In genomic region chr4:47002593-47002992, GRCh38 we compare ENCODE assay signal across 13 cellular contexts. TPM values are rescaled to one million over a fixed set of nuclear protein-coding genes. Genes with fewer than 3 reads are reported as not detected.
DNase-seq lines count a peak whose midpoint lies in the region; ATAC-seq and TF ChIP-seq lines count a peak whose summit lies in the region.
"Had no signal": no experiment of that assay in that cellular context is flagged by ENCODE, and none has a peak within 500 bp of the region (broad histone marks: within the 10 kb centered on the region; RNA-seq: fewer than 3 reads in every experiment).

No MANE protein-coding gene starts in this region.

- H3K9me2 ChIP-seq in SK-N-SH = no peaks in the 10 kb centered on the region
- no peaks in the 10 kb centered on the region for H3K9me2 ChIP-seq in hepatocyte (replicated peaks; ENCODE audit: insufficient read depth)

- H3K4me1 Mint-ChIP-seq in activated T-cell treated with anti-CD3 and anti-CD28 coated beads, Interleukin-2, amount 50 U/mL, for 24 hours (ENCODE audit: low read depth) = no peaks in the 10 kb centered on the region
- H3K4me1 Mint-ChIP-seq: stimulated activated effector memory CD8-positive, alpha-beta T cell treated with anti-CD3 and anti-CD28 coated beads, Interleukin-12 subunit alpha, Interleukin-12 subunit beta, amount 100 ng/mL, for 72 hours had no signal

- peak; percentile 29 for TF ChIP-seq CTCF in DND-41 (IDR thresholded peaks at IDR 0.05; ENCODE audit: borderline replicate concordance, extremely low read depth, low read length, poor library complexity, severe bottlenecking)
- TF ChIP-seq CTCF in SK-N-SH (IDR thresholded peaks at IDR 0.05) = peak; percentile 44
- TF ChIP-seq CTCF in hepatocyte (IDR thresholded peaks at IDR 0.05; ENCODE audit: poor library complexity) = peak; percentile 40
- TF ChIP-seq CTCF in gastrocnemius medialis (IDR thresholded peaks at IDR 0.05 in 4 of 5, conservative IDR thresholded peaks at IDR 0.05 in 1 of 5) = no peak

- H3K9ac ChIP-seq in DND-41 (ENCODE audit: low read depth, low read length) (no peak overlapping the region), SK-N-SH (no peak overlapping the region)

- no peak for TF ChIP-seq RAD21 in SK-N-SH (IDR thresholded peaks at IDR 0.05; ENCODE audit: low read length)

- H3K4me3 Mint-ChIP-seq in activated T-cell treated with anti-CD3 and anti-CD28 coated beads, Interleukin-2, amount 50 U/mL, for 24 hours = no peak overlapping the region
- H3K4me3 Mint-ChIP-seq: activated T-helper 1 cell treated with anti-CD3 and anti-CD28 coated beads, Interleukin-12 subunit alpha, Interleukin-12 subunit beta, Interleukin-2, Interleukin-4 antibody, amounts not matched to agents 30 ng/mL and 10 ng/mL and 1 ng/mL, durations not matched to agents 14 hours and 24 hours and 36 hours; stimulated activated effector memory CD8-positive, alpha-beta T cell treated with anti-CD3 and anti-CD28 coated beads, Interleukin-12 subunit alpha, Interleukin-12 subunit beta, amount 100 ng/mL, for 72 hours had no signal

- peaks cover 8% of the 10 kb centered on the region for H3K27me3 Mint-ChIP-seq in activated T-cell treated with anti-CD3 and anti-CD28 coated beads, Interleukin-2, amount 50 U/mL, for 24 hours

- H3K27ac ChIP-seq in DND-41 (ENCODE audit: low read length) (no peak overlapping the region), SK-N-SH (ENCODE audit: low read depth in 2 of 2, low read length in 1 of 2) (no peak overlapping the region), hepatocyte (no peak overlapping the region), gastrocnemius medialis (no peak overlapping the region)
- H3K27ac ChIP-seq: lower lobe of right lung had no signal

- H3F3A ChIP-seq in SK-N-SH (replicated peaks; ENCODE audit: insufficient read depth) = no peaks in the 10 kb centered on the region

- H3K9me3 ChIP-seq in DND-41 (ENCODE audit: insufficient read depth, low read length, severe bottlenecking) = no peaks in the 10 kb centered on the region
- no peaks in the 10 kb centered on the region for H3K9me3 ChIP-seq in SK-N-SH
- H3K9me3 ChIP-seq in hepatocyte (ENCODE audit: low read depth) = no peaks in the 10 kb centered on the region
- H3K9me3 ChIP-seq in gastrocnemius medialis = no peaks in the 10 kb centered on the region
- H3K9me3 ChIP-seq: lower lobe of right lung had no signal

- no peaks in the 10 kb centered on the region for H3K9me3 Mint-ChIP-seq in activated T-cell treated with anti-CD3 and anti-CD28 coated beads, Interleukin-2, amount 50 U/mL, for 24 hours
- H3K9me3 Mint-ChIP-seq: activated T-helper 1 cell treated with anti-CD3 and anti-CD28 coated beads, Interleukin-12 subunit alpha, Interleukin-12 subunit beta, Interleukin-2, Interleukin-4 antibody, amounts not matched to agents 30 ng/mL and 10 ng/mL and 1 ng/mL, durations not matched to agents 14 hours and 24 hours and 36 hours; stimulated activated effector memory CD8-positive, alpha-beta T cell treated with anti-CD3 and anti-CD28 coated beads, Interleukin-12 subunit alpha, Interleukin-12 subunit beta, amount 100 ng/mL, for 72 hours had no signal

- H3K79me2 ChIP-seq in DND-41 (ENCODE audit: insufficient read depth, low read length) = no peaks in the 10 kb centered on the region
- no peaks in the 10 kb centered on the region for H3K79me2 ChIP-seq in SK-N-SH (ENCODE audit: insufficient read depth)
- H3K79me2 ChIP-seq in hepatocyte = no peaks in the 10 kb centered on the region

- H3K4me1 ChIP-seq in DND-41 (ENCODE audit: insufficient read depth, low read length) (no peaks in the 10 kb centered on the region), SK-N-SH (ENCODE audit: control insufficient read depth in 1 of 2, insufficient read depth in 2 of 2, low read depth in 1 of 2, low read length in 1 of 2) (no peaks in the 10 kb centered on the region), hepatocyte (ENCODE audit: insufficient read depth) (no peaks in the 10 kb centered on the region), gastrocnemius medialis (no peaks in the 10 kb centered on the region)
- H3K4me1 ChIP-seq: lower lobe of right lung had no signal

- POLR2A ChIA-PET in SK-N-SH (lab: Yijun Ruan, JAX) = no interaction called here

- CTCF ChIA-PET in SK-N-SH (lab: Yijun Ruan, JAX) = no interaction called here

- no peaks in the 10 kb centered on the region for H3K36me3 Mint-ChIP-seq in activated T-cell treated with anti-CD3 and anti-CD28 coated beads, Interleukin-2, amount 50 U/mL, for 24 hours (ENCODE audit: low read depth)
- H3K36me3 Mint-ChIP-seq: stimulated activated effector memory CD8-positive, alpha-beta T cell treated with anti-CD3 and anti-CD28 coated beads, Interleukin-12 subunit alpha, Interleukin-12 subunit beta, amount 100 ng/mL, for 72 hours had no signal

- no peak for DNase-seq in DND-41
- DNase-seq in HCEC 1CT = peak; percentile 53
- no peak for DNase-seq in SK-N-SH
- no peak for DNase-seq in hepatocyte (ENCODE audit: low spot score)
- no peak for DNase-seq in gastrocnemius medialis
- DNase-seq in 8988T = no peak
- no peak for DNase-seq in NCI-H2196 treated with DMSO at 0.1 percent for 48 hours (lab: John Stamatoyannopoulos, UW; ENCODE audit: unreplicated experiment)
- no peak for DNase-seq in activated T-cell treated with anti-CD3 and anti-CD28 coated beads, Interleukin-2, amount 50 U/mL, for 24 hours
- DNase-seq: GDM1, lower lobe of right lung, NCI-H146 had no signal

- H3K27me3 ChIP-seq in DND-41 (ENCODE audit: insufficient read depth, low read length, poor library complexity) (peaks cover 3% of the 10 kb centered on the region), SK-N-SH (ENCODE audit: insufficient read depth) (peaks cover 12% of the 10 kb centered on the region), hepatocyte (no peaks in the 10 kb centered on the region), gastrocnemius medialis (no peaks in the 10 kb centered on the region)

- H3K36me3 ChIP-seq in DND-41 (ENCODE audit: insufficient read depth, low read length) (no peaks in the 10 kb centered on the region), SK-N-SH (replicated peaks in 1 of 2; ENCODE audit: control insufficient read depth in 1 of 2, insufficient read depth in 2 of 2, low read length in 1 of 2) (no peaks in the 10 kb centered on the region), hepatocyte (replicated peaks; ENCODE audit: insufficient read depth, low read depth) (no peaks in the 10 kb centered on the region), gastrocnemius medialis (no peaks in the 10 kb centered on the region)
- H3K36me3 ChIP-seq: lower lobe of right lung had no signal

- H4K20me1 ChIP-seq in DND-41 (ENCODE audit: insufficient read depth, low read length) (no peaks in the 10 kb centered on the region), SK-N-SH (ENCODE audit: insufficient read depth) (no peaks in the 10 kb centered on the region), hepatocyte (ENCODE audit: insufficient read depth, poor library complexity, severe bottlenecking) (no peaks in the 10 kb centered on the region)

- ATAC-seq in DND-41 (ENCODE audit: insufficient read depth, low read depth) = no peak
- ATAC-seq in gastrocnemius medialis = no peak
- ATAC-seq: lower lobe of right lung; stimulated activated effector memory CD8-positive, alpha-beta T cell treated with anti-CD3 and anti-CD28 coated beads, Interleukin-12 subunit alpha, Interleukin-12 subunit beta, amount 100 ng/mL, for 72 hours had no signal

- intact Hi-C loops in gastrocnemius medialis (cut with DNase I; ENCODE audit: low total_unique reads) = no loop called here

- H3K27ac Mint-ChIP-seq in activated T-cell treated with anti-CD3 and anti-CD28 coated beads, Interleukin-2, amount 50 U/mL, for 24 hours = no peak overlapping the region
- H3K27ac Mint-ChIP-seq: activated T-helper 1 cell treated with anti-CD3 and anti-CD28 coated beads, Interleukin-12 subunit alpha, Interleukin-12 subunit beta, Interleukin-2, Interleukin-4 antibody, amounts not matched to agents 30 ng/mL and 10 ng/mL and 1 ng/mL, durations not matched to agents 14 hours and 24 hours and 36 hours; stimulated activated effector memory CD8-positive, alpha-beta T cell treated with anti-CD3 and anti-CD28 coated beads, Interleukin-12 subunit alpha, Interleukin-12 subunit beta, amount 100 ng/mL, for 72 hours had no signal

- H2AFZ ChIP-seq in DND-41 (ENCODE audit: low read depth, low read length) (no peak overlapping the region), SK-N-SH (ENCODE audit: low read depth) (no peak overlapping the region), hepatocyte (no peak overlapping the region)

- H3K4me3 ChIP-seq in DND-41 (ENCODE audit: low read depth in 1 of 2, low read length in 2 of 2) (no peak overlapping the region), SK-N-SH (ENCODE audit: low read depth in 2 of 2, low read length in 1 of 2) (no peak overlapping the region), hepatocyte (no peak overlapping the region), gastrocnemius medialis (no peak overlapping the region)
- H3K4me3 ChIP-seq: lower lobe of right lung had no signal

- no peak for TF ChIP-seq EP300 in SK-N-SH (IDR thresholded peaks at IDR 0.05; ENCODE audit: borderline replicate concordance in 1 of 2, low read depth in 1 of 2, low read length in 1 of 2)

- WGBS in SK-N-SH (ENCODE audit: low lambda C conversion rate) = 27% methylated on average over 1 of the region's 1 CpG
- 83% methylated on average over 1 of the region's 1 CpG for WGBS in hepatocyte (ENCODE audit: low lambda C conversion rate, missing lambda C conversion rate)

- H3K4me2 ChIP-seq in DND-41 (ENCODE audit: insufficient read depth, low read length) = no peak overlapping the region
- no peak overlapping the region for H3K4me2 ChIP-seq in SK-N-SH
- H3K4me2 ChIP-seq in hepatocyte = no peak overlapping the region

- no peak for TF ChIP-seq POLR2A in gastrocnemius medialis (IDR thresholded peaks at IDR 0.05)

- in situ Hi-C loops in gastrocnemius medialis (cut with MboI; ENCODE audit: low sequenced_read_pairs in 4 of 4) = no loop called here

TF ChIP-seq in SK-N-SH, 30 proteins besides CTCF, POLR2A, EP300 and RAD21 (continues in another document):
- no peak for TF ChIP-seq USF1 (IDR thresholded peaks at IDR 0.05; ENCODE audit: borderline replicate concordance, low read depth)
- no peak for TF ChIP-seq ELF1 (IDR thresholded peaks at IDR 0.05)

RNA-seq across cellular contexts. Expression of gene GABRA4, which starts 9.2 kb away (rescaled TPM):
- not detected in 2 replicates for polyA plus RNA-seq in SK-N-SH (2012; rRNA removed)
- polyA plus RNA-seq in SK-N-SH (2012; cell fraction: cytosol; rRNA removed) = not detected in 2 replicates
- polyA plus RNA-seq in SK-N-SH (2012; cell fraction: nucleus; rRNA removed) = not detected in 2 replicates
- total RNA-seq in hepatocyte = 0.73 and 1.2 TPM in 2 replicates
- 0.04 and 0.27 TPM in 2 replicates for polyA plus RNA-seq in hepatocyte
- under 1 TPM in 1 of 4 donors, not detected in 3; 0.02 TPM for total RNA-seq in gastrocnemius medialis
- total RNA-seq: activated T-helper 1 cell treated with anti-CD3 and anti-CD28 coated beads, Interleukin-12 subunit alpha, Interleukin-12 subunit beta, Interleukin-2, Interleukin-4 antibody, amounts not matched to agents 30 ng/mL and 10 ng/mL and 1 ng/mL, durations not matched to agents 14 hours and 24 hours and 36 hours; lower lobe of right lung had no signal

RNA-seq across cellular contexts. Expression of gene GABRB1, which starts 28.8 kb away (rescaled TPM):
- polyA plus RNA-seq in SK-N-SH (2012; rRNA removed) (not detected in 2 replicates), hepatocyte (3.6 and 5.5 TPM in 2 replicates)
- not detected in 2 replicates for polyA plus RNA-seq in SK-N-SH (2012; cell fraction: cytosol; rRNA removed)
- polyA plus RNA-seq in SK-N-SH (2012; cell fraction: nucleus; rRNA removed) = 0.15 TPM in 1 of 2 replicates, not detected in the other
- total RNA-seq in hepatocyte (2.8 and 4.9 TPM in 2 replicates), gastrocnemius medialis (not detected)
- total RNA-seq: activated T-helper 1 cell treated with anti-CD3 and anti-CD28 coated beads, Interleukin-12 subunit alpha, Interleukin-12 subunit beta, Interleukin-2, Interleukin-4 antibody, amounts not matched to agents 30 ng/mL and 10 ng/mL and 1 ng/mL, durations not matched to agents 14 hours and 24 hours and 36 hours; lower lobe of right lung had no signal

Comparison
In these comparisons a context has a peak if more than half of its experiments do, and no peak if none do; other contexts are left out.
1. CTCF ChIP-seq: peak in DND-41 (single experiment), SK-N-SH (single experiment) and hepatocyte (single experiment); none in gastrocnemius medialis (0 of 5).